8 cellular contexts compared by ENCODE assay signal in the genomic region with DNA sequence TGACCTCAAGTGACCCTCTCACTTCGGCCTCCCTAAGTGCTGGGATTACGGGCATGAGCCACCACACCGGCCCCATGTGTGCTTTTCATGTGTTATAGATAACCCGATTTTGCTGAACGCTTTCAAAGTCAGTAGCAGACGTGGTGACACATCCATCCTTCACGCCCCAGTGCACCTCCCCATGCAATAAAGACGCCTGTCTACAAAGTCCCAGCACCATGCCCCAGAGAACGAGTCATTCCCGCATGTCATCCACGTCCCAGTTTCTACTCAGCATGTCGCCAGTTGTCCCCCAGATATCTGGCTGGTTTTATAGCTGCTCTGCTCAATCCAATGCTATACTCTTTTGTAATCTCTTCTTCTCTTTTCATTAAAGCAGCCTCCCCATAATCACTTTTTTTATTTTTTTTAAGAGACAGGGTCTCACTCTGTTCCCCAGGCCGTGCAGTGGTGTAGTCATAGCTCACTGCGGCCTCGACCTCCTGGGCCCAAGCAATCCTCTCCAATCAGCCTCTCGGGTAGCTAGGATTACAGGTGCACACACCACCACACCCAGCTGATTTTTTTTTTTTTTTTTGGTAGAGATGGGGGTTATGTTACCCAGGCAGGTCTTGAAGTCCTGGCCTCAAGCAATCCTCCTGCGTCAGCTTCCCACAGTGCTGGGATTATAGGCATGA. TPM values are rescaled to one million over a fixed set of nuclear protein-coding genes. Genes with fewer than 3 reads are reported as not detected.
A peak's percentile ranks its signal among the peaks of the same experiment; 100 is the strongest.
DNase-seq lines count a peak whose midpoint lies in the region; ATAC-seq and TF ChIP-seq lines count a peak whose summit lies in the region.

No MANE protein-coding gene starts in this region.

- H2AFZ ChIP-seq in OCI-LY1 (ENCODE audit: low read length) (no peak overlapping the region), smooth muscle cell (ENCODE audit: low read depth) (no peak overlapping the region)

- H3K27me3 ChIP-seq in left ventricle myocardium inferior (ENCODE audit: low read depth) (no peaks in the 10 kb centered on the region), OCI-LY1 (ENCODE audit: insufficient read depth, low read length) (no peaks in the 10 kb centered on the region), adipocyte (replicated peaks; ENCODE audit: control insufficient read depth, insufficient read depth, low read length) (no peaks in the 10 kb centered on the region), smooth muscle cell (ENCODE audit: low read depth) (no peaks in the 10 kb centered on the region)

- no peak for TF ChIP-seq CTCF in left ventricle myocardium inferior (IDR thresholded peaks at IDR 0.05; ENCODE audit: borderline replicate concordance)
- TF ChIP-seq CTCF in OCI-LY1 (IDR thresholded peaks at IDR 0.05; ENCODE audit: low read length): no peak
- no peak for TF ChIP-seq CTCF in smooth muscle cell (IDR thresholded peaks at IDR 0.05; ENCODE audit: borderline replicate concordance, insufficient read depth, poor library complexity, severe bottlenecking)

- peak overlapping the region; percentile 0; the same call in 1 of the 2 replicates for H3K9ac ChIP-seq in OCI-LY1 (ENCODE audit: low read length)
- no peak overlapping the region for H3K9ac ChIP-seq in adipocyte (ENCODE audit: low read length)
- H3K9ac ChIP-seq in smooth muscle cell (ENCODE audit: low read depth): no peak overlapping the region

- H3K27ac ChIP-seq in left ventricle myocardium inferior (replicated peaks) (peak overlapping the region; percentile 95), OCI-LY1 (ENCODE audit: low read depth, low read length, poor library complexity, severe bottlenecking) (peak overlapping the region; percentile 80), smooth muscle cell (ENCODE audit: low read depth) (peak overlapping the region; percentile 63)

- no peak for DNase-seq in left ventricle myocardium inferior
- no peak for DNase-seq in Right ventricle myocardium superior
- DNase-seq in adipocyte (ENCODE audit: low read depth): peak; percentile 22
- no peak for DNase-seq in smooth muscle cell (lab: John Stamatoyannopoulos, UW; ENCODE audit: unreplicated experiment)
- DNase-seq in pons (ENCODE audit: low spot score): no peak

- WGBS in smooth muscle cell (ENCODE audit: low lambda C conversion rate): 43% methylated on average over 17 of the region's 17 CpGs

- no peaks in the 10 kb centered on the region for H3K9me2 ChIP-seq in OCI-LY1 (ENCODE audit: low read depth, low read length)

- ATAC-seq in Right ventricle myocardium superior (ENCODE audit: poor library complexity) (no peak), HG02885 (IDR thresholded peaks at IDR 0.05; ENCODE audit: poor library complexity, unreplicated experiment) (no peak), GM21737 (IDR thresholded peaks at IDR 0.05; ENCODE audit: unreplicated experiment) (no peak)

- no peak overlapping the region for H3K4me3 ChIP-seq in left ventricle myocardium inferior
- peak overlapping the region; percentile 54 for H3K4me3 ChIP-seq in OCI-LY1 (ENCODE audit: low read depth, low read length, poor library complexity, severe bottlenecking)
- H3K4me3 ChIP-seq in adipocyte (ENCODE audit: low read length): no peak overlapping the region
- H3K4me3 ChIP-seq in smooth muscle cell: no peak overlapping the region

- peaks cover 9% of the 10 kb centered on the region for H3K36me3 ChIP-seq in left ventricle myocardium inferior
- H3K36me3 ChIP-seq in OCI-LY1 (ENCODE audit: insufficient read depth, low read length): peaks cover 16% of the 10 kb centered on the region; the same call in 1 of the 2 replicates
- peaks cover 22% of the 10 kb centered on the region for H3K36me3 ChIP-seq in adipocyte (ENCODE audit: control insufficient read depth, insufficient read depth, low read length, severe bottlenecking)
- no peaks in the 10 kb centered on the region for H3K36me3 ChIP-seq in smooth muscle cell (ENCODE audit: low read depth)

- intact Hi-C loops in left ventricle myocardium inferior (cut with micrococcal nuclease): no loop called here
- intact Hi-C loops in Right ventricle myocardium superior (cut with DNase I): no loop called here

- H3K9me3 ChIP-seq in left ventricle myocardium inferior (replicated peaks): no peaks in the 10 kb centered on the region
- H3K9me3 ChIP-seq in OCI-LY1 (ENCODE audit: low read length): no peaks in the 10 kb centered on the region
- no peaks in the 10 kb centered on the region for H3K9me3 ChIP-seq in adipocyte (ENCODE audit: control insufficient read depth, low read length)
- H3K9me3 ChIP-seq in smooth muscle cell (replicated peaks; ENCODE audit: low read depth): no peaks in the 10 kb centered on the region

- H3K4me1 ChIP-seq in left ventricle myocardium inferior (peaks cover 94% of the 10 kb centered on the region), OCI-LY1 (ENCODE audit: insufficient read depth, low read length, severe bottlenecking) (peaks cover 23% of the 10 kb centered on the region), adipocyte (ENCODE audit: control insufficient read depth, insufficient read depth, low read length) (peaks cover 16% of the 10 kb centered on the region), smooth muscle cell (ENCODE audit: low read depth) (no peaks in the 10 kb centered on the region)

- no peaks in the 10 kb centered on the region for H4K20me1 ChIP-seq in OCI-LY1 (ENCODE audit: insufficient read depth, low read length)
- H4K20me1 ChIP-seq in smooth muscle cell (ENCODE audit: low read depth): peaks cover 80% of the 10 kb centered on the region

- H3K4me2 ChIP-seq in OCI-LY1 (ENCODE audit: low read length) (peak overlapping the region; percentile 68), smooth muscle cell (no peak overlapping the region)

- H3K79me2 ChIP-seq in OCI-LY1 (ENCODE audit: insufficient read depth, low read length) (0 out of 2 replicates have a peak, but pooled peaks cover 6% of the 10 kb centered on the region), smooth muscle cell (ENCODE audit: low read depth) (peaks cover 39% of the 10 kb centered on the region)

- H3F3A ChIP-seq in OCI-LY1 (ENCODE audit: insufficient read depth, low read length): no peaks in the 10 kb centered on the region; the same call in 1 of the 2 replicates
- no peaks in the 10 kb centered on the region for H3F3A ChIP-seq in smooth muscle cell (ENCODE audit: low read depth)

RNA-seq across cellular contexts. Expression of a gene that starts 42.5 kb away (rescaled TPM):
- total RNA-seq in left ventricle myocardium inferior: 156 TPM
- total RNA-seq in Right ventricle myocardium superior: 180 TPM
- total RNA-seq in smooth muscle cell: 46.4 and 65.1 TPM in 2 replicates
- 93.2 and 111 TPM in 2 replicates for polyA plus RNA-seq in smooth muscle cell

RNA-seq across cellular contexts. Expression of a gene that starts 59.2 kb away (rescaled TPM):
- 30.5 TPM for total RNA-seq in left ventricle myocardium inferior
- 24.8 TPM for total RNA-seq in Right ventricle myocardium superior
- total RNA-seq in smooth muscle cell: 13.3 and 16.0 TPM in 2 replicates
- polyA plus RNA-seq in smooth muscle cell: 42.3 and 49.4 TPM in 2 replicates
